In genomic region chr13:29503041-29503837, GRCh38 we compare ENCODE assay signal across 2 cellular contexts.
TF ChIP-seq lines count a peak whose summit lies in the region.

No MANE protein-coding gene starts in this region.

TF ChIP-seq in HepG2, 621 proteins besides CTCF, POLR2A, EP300 and RAD21 (continued from another document):
- peak; percentile 21; the same call in 1 of the 2 replicates for TF ChIP-seq ZNF687 (CRISPR knock-in tag; IDR thresholded peaks at IDR 0.05)
- TF ChIP-seq GRHL1 (CRISPR knock-in tag; conservative IDR thresholded peaks at IDR 0.05): no peak

TF ChIP-seq in HEK293T, 16 proteins besides CTCF, POLR2A, EP300 and RAD21 (continued from another document):
- TF ChIP-seq PKNOX1 (IDR thresholded peaks at IDR 0.05) (no peak), ELF4 (IDR thresholded peaks at IDR 0.05) (no peak), NFRKB (IDR thresholded peaks at IDR 0.05) (no peak), ZNF384 (IDR thresholded peaks at IDR 0.05) (no peak)
